Comparison of ENCODE assay signal across 17 cellular contexts in genomic region chr1:193654951-193655705, GRCh38.
A peak's percentile ranks its signal among the peaks of the same experiment; 100 is the strongest.
DNase-seq lines count a peak whose midpoint lies in the region; ATAC-seq, FAIRE-seq and TF ChIP-seq lines count a peak whose summit lies in the region.
"Had no signal": no experiment of that assay in that cellular context is flagged by ENCODE, and none has a peak within 500 bp of the region (broad histone marks: within the 10 kb centered on the region; RNA-seq: fewer than 3 reads in every experiment).

No MANE protein-coding gene starts in this region.

- ATAC-seq in left colon = peak; percentile 84
- ATAC-seq: effector memory CD8-positive, alpha-beta T cell had no signal

- peak; percentile 69 for FAIRE-seq in H54 (lab: Jason Lieb, UNC)

- WGBS in testis, 2 donors = 86 to 97% methylated on average over 1 to 2 of the region's 2 CpGs

- H3K9me3 ChIP-seq in testis = peaks cover 3% of the 10 kb centered on the region
- H3K9me3 ChIP-seq: BLaER1 had no signal

- no peaks in the 10 kb centered on the region for H3K4me1 ChIP-seq in testis
- H3K4me1 ChIP-seq: BLaER1 had no signal

- intact Hi-C loops in left colon (cut with DNase I, micrococcal nuclease) = no loop called here
- intact Hi-C loops in testis (cut with DNase I; ENCODE audit: low total_unique reads) = no loop called here

- TF ChIP-seq CTCF in epithelial cell of esophagus (IDR thresholded peaks at IDR 0.05; ENCODE audit: insufficient read depth, low read depth, low read length, missing control alignments) (no peak), testis (IDR thresholded peaks at IDR 0.05) (no peak)

- H3K27me3 ChIP-seq in testis = no peaks in the 10 kb centered on the region
- H3K27me3 ChIP-seq: BLaER1, transverse colon had no signal

- H3K27ac ChIP-seq in testis = no peak overlapping the region
- H3K27ac ChIP-seq: BLaER1, transverse colon, WERI-Rb-1 had no signal

- H3K36me3 ChIP-seq in testis (ENCODE audit: low read depth, missing control alignments) = no peaks in the 10 kb centered on the region
- H3K36me3 ChIP-seq: BLaER1, transverse colon, WERI-Rb-1 had no signal

- no peak for TF ChIP-seq POLR2A in H54 (IDR thresholded peaks at IDR 0.05; ENCODE audit: low read depth, low read length)
- TF ChIP-seq POLR2A in testis (IDR thresholded peaks at IDR 0.05) = no peak

- H3K4me3 ChIP-seq in epithelial cell of esophagus (ENCODE audit: low read length) = no peak overlapping the region
- H3K4me3 ChIP-seq in testis = no peak overlapping the region
- H3K4me3 ChIP-seq: BLaER1, transverse colon had no signal

- DNase-seq in H54 (ENCODE audit: insufficient read length, low spot score) (peak; percentile 15), NCI-H446 treated with DMSO at 0.1 percent for 48 hours (lab: John Stamatoyannopoulos, UW) (peak; percentile 91), epithelial cell of esophagus (ENCODE audit: low read depth) (peak; percentile 66), left colon (peak in 1 of 2 donors; percentile 11), HK-2 (ENCODE audit: unreplicated experiment) (no peak), testis (no peak), NCI-H2081 (lab: John Stamatoyannopoulos, UW) (no peak)
- DNase-seq in activated CD4-positive, alpha-beta T cell treated with anti-CD3 and anti-CD28 coated beads, Interleukin-2, amount 50 U/mL, for 1 hour = no peak
- DNase-seq: activated naive CD4-positive, alpha-beta T cell treated with anti-CD3 and anti-CD28 coated beads, Interleukin-2, amount 50 U/mL, for 16 hours; caudate nucleus; effector memory CD8-positive, alpha-beta T cell; hippocampal formation; NCI-H1048; NCI-H2227 treated with DMSO at 0.1 percent for 48 hours; transverse colon; WERI-Rb-1 had no signal

Comparison
In these comparisons a context has a peak if more than half of its experiments do, and no peak if none do; other contexts are left out.
1. DNase-seq: peak in H54 (single experiment), NCI-H446 treated with DMSO at 0.1 percent for 48 hours (single experiment) and epithelial cell of esophagus (single experiment); none in HK-2 (single experiment), activated CD4-positive, alpha-beta T cell treated with anti-CD3 and anti-CD28 coated beads, Interleukin-2, amount 50 U/mL, for 1 hour (single experiment), testis (single experiment) and NCI-H2081 (0 of 2).